In genomic region chr16:66928702-66929388, GRCh38 we compare ENCODE assay signal across 8 cellular contexts. TPM values are rescaled to one million over a fixed set of nuclear protein-coding genes. Genes with fewer than 3 reads are reported as not detected.
DNase-seq lines count a peak whose midpoint lies in the region; ATAC-seq and TF ChIP-seq lines count a peak whose summit lies in the region.

No MANE protein-coding gene starts in this region.

- H3K27me3 Mint-ChIP-seq in T-helper 17 cell (peaks cover 15% of the 10 kb centered on the region), type B pancreatic cell (peaks cover 39% of the 10 kb centered on the region)

- TF ChIP-seq CTCF in fibroblast of mammary gland (conservative IDR thresholded peaks at IDR 0.05; ENCODE audit: control insufficient read depth, insufficient read depth, low read depth, low read length) (peak; percentile 39), type B pancreatic cell (conservative IDR thresholded peaks at IDR 0.05) (peak; percentile 53)

- no peaks in the 10 kb centered on the region for H3K9me3 ChIP-seq in T-helper 17 cell (ENCODE audit: control insufficient read depth, low read length, poor library complexity, severe bottlenecking)

- no peak overlapping the region for H3K4me3 Mint-ChIP-seq in T-helper 17 cell
- H3K4me3 Mint-ChIP-seq in type B pancreatic cell = no peak overlapping the region

- H3K27ac Mint-ChIP-seq in T-helper 17 cell (no peak overlapping the region), type B pancreatic cell (no peak overlapping the region)

- H3K9me3 Mint-ChIP-seq in type B pancreatic cell = no peaks in the 10 kb centered on the region

- peak; percentile 53 for DNase-seq in stimulated activated CD4-positive, alpha-beta T cell treated with anti-CD3 and anti-CD28 coated beads, Interleukin-1b, Interleukin-23, amount 100 ng/mL, for 48 hours
- DNase-seq in stimulated activated CD4-positive, alpha-beta T cell treated with anti-CD3 and anti-CD28 coated beads, Interleukin-4, amount 100 ng/mL, for 4 hours = no peak
- DNase-seq in T-helper 17 cell (no peak), fibroblast of mammary gland (ENCODE audit: low read depth) (peak; percentile 33), type B pancreatic cell (ENCODE audit: extremely low spot score, unreplicated experiment) (no peak), retina (no peak), cerebellar nuclear complex (lab: John Stamatoyannopoulos, UW) (no peak)

- H3K36me3 Mint-ChIP-seq in T-helper 17 cell (ENCODE audit: low read depth) (peaks cover 3% of the 10 kb centered on the region), type B pancreatic cell (peaks cover 4% of the 10 kb centered on the region)

- no peak overlapping the region for H3K4me3 ChIP-seq in fibroblast of mammary gland (ENCODE audit: control insufficient read depth, low read depth, low read length)

- ATAC-seq in T-helper 17 cell = peak; percentile 45
- ATAC-seq in HG02571 (IDR thresholded peaks at IDR 0.05; ENCODE audit: unreplicated experiment) = no peak

- H3K4me1 Mint-ChIP-seq in T-helper 17 cell = peaks cover 26% of the 10 kb centered on the region
- H3K4me1 Mint-ChIP-seq in type B pancreatic cell (ENCODE audit: unreplicated experiment) = peaks cover 13% of the 10 kb centered on the region

RNA-seq across cellular contexts. Expression of gene RRAD, which starts 3.5 kb away (rescaled TPM):
- total RNA-seq in T-helper 17 cell (under 1 TPM; 0.52 to 0.67 TPM), type B pancreatic cell (ENCODE audit: low replicate concordance) (1.3 and 2.5 TPM in 2 replicates)

RNA-seq across cellular contexts. Expression of gene CIAO2B, which starts 5.4 kb away (rescaled TPM):
- total RNA-seq in T-helper 17 cell = 10 to 100 TPM; 50.3 to 51.0 TPM
- 71.3 and 74.2 TPM in 2 replicates for total RNA-seq in type B pancreatic cell (ENCODE audit: low replicate concordance)

RNA-seq across cellular contexts. Expression of gene CES2, which starts 6.5 kb away (rescaled TPM):
- total RNA-seq in T-helper 17 cell (10 to 100 TPM; 33.1 to 36.8 TPM), type B pancreatic cell (ENCODE audit: low replicate concordance) (44.9 and 54.1 TPM in 2 replicates)

RNA-seq across cellular contexts. Expression of gene CDH16, which starts 10.2 kb away (rescaled TPM):
- total RNA-seq in T-helper 17 cell (not detected), type B pancreatic cell (ENCODE audit: low replicate concordance) (0.55 and 1.7 TPM in 2 replicates)

RNA-seq across cellular contexts. Expression of gene CES3, which starts 32.2 kb away (rescaled TPM):
- total RNA-seq in T-helper 17 cell (1 to 10 TPM in 1 of 2 donors, under 1 TPM in 1; 0.63 to 1.3 TPM), type B pancreatic cell (ENCODE audit: low replicate concordance) (0.48 and 1.1 TPM in 2 replicates)

Comparison
In these comparisons a context has a peak if more than half of its experiments do, and no peak if none do; other contexts are left out.
1. DNase-seq: peak in stimulated activated CD4-positive, alpha-beta T cell treated with anti-CD3 and anti-CD28 coated beads, Interleukin-1b, Interleukin-23, amount 100 ng/mL, for 48 hours (single experiment) and fibroblast of mammary gland (single experiment); none in stimulated activated CD4-positive, alpha-beta T cell treated with anti-CD3 and anti-CD28 coated beads, Interleukin-4, amount 100 ng/mL, for 4 hours (0 of 2), T-helper 17 cell (0 of 3), type B pancreatic cell (single experiment), retina (single experiment) and cerebellar nuclear complex (0 of 2).